Comparison of ENCODE assay signal across 8 cellular contexts in genomic region chr17:40345161-40346034, GRCh38. TPM values are rescaled to one million over a fixed set of nuclear protein-coding genes. Genes with fewer than 3 reads are reported as not detected.
A peak's percentile ranks its signal among the peaks of the same experiment; 100 is the strongest.
DNase-seq lines count a peak whose midpoint lies in the region; ATAC-seq and TF ChIP-seq lines count a peak whose summit lies in the region.

No MANE protein-coding gene starts in this region.

- H3K27me3 Mint-ChIP-seq in CD4-positive, alpha-beta memory T cell: no peaks in the 10 kb centered on the region
- H3K27me3 Mint-ChIP-seq in activated T-helper 1 cell treated with anti-CD3 and anti-CD28 coated beads, Interleukin-12 subunit alpha, Interleukin-12 subunit beta, Interleukin-2, Interleukin-4 antibody, amounts not matched to agents 30 ng/mL and 10 ng/mL and 1 ng/mL, durations not matched to agents 14 hours and 24 hours and 36 hours (ENCODE audit: insufficient read depth): no peaks in the 10 kb centered on the region
- H3K27me3 Mint-ChIP-seq in neural crest cell (ENCODE audit: low read depth): peaks cover 19% of the 10 kb centered on the region

- H3K27me3 ChIP-seq in CD4-positive, alpha-beta memory T cell (ENCODE audit: insufficient read depth, low read length): no peaks in the 10 kb centered on the region
- H3K27me3 ChIP-seq in foreskin keratinocyte: no peaks in the 10 kb centered on the region

- H3K27ac Mint-ChIP-seq in CD4-positive, alpha-beta memory T cell: peak overlapping the region; percentile 89 to 95 (median 94)
- peak overlapping the region; percentile 12 for H3K27ac Mint-ChIP-seq in activated T-helper 1 cell treated with anti-CD3 and anti-CD28 coated beads, Interleukin-12 subunit alpha, Interleukin-12 subunit beta, Interleukin-2, Interleukin-4 antibody, amounts not matched to agents 30 ng/mL and 10 ng/mL and 1 ng/mL, durations not matched to agents 14 hours and 24 hours and 36 hours
- H3K27ac Mint-ChIP-seq in neural crest cell (ENCODE audit: unreplicated experiment): no peak overlapping the region

- TF ChIP-seq CTCF in foreskin keratinocyte (conservative IDR thresholded peaks at IDR 0.05) (no peak), neural crest cell (conservative IDR thresholded peaks at IDR 0.05) (no peak)

- peak overlapping the region; percentile 66 for H3K27ac ChIP-seq in CD4-positive, alpha-beta memory T cell (ENCODE audit: low read depth, low read length)
- H3K27ac ChIP-seq in foreskin keratinocyte: peak overlapping the region; percentile 48

- DNase-seq in CD4-positive, alpha-beta memory T cell: peak in 4 of 5 donors; percentile 29 to 68 (median 38)
- no peak for DNase-seq in Jurkat, Clone E6-1 (ENCODE audit: low read depth, low spot score)
- no peak for DNase-seq in activated T-helper 1 cell treated with anti-CD3 and anti-CD28 coated beads, Interleukin-12 subunit alpha, Interleukin-12 subunit beta, Interleukin-2, Interleukin-4 antibody, amounts not matched to agents 30 ng/mL and 10 ng/mL and 1 ng/mL, durations not matched to agents 14 hours and 24 hours and 36 hours (ENCODE audit: low spot score)
- DNase-seq in foreskin keratinocyte (peak in 1 of 2 donors; percentile 44), neural crest cell (ENCODE audit: low read depth, low spot score) (no peak), NCI-H2107 treated with DMSO at 0.1 percent for 48 hours (lab: John Stamatoyannopoulos, UW; ENCODE audit: unreplicated experiment) (no peak), cortex of kidney (lab: John Stamatoyannopoulos, UW) (no peak)

- intact Hi-C loops in CD4-positive, alpha-beta memory T cell (cut with micrococcal nuclease): loop anchor here (2.0 kb wide), 1 partner anchor 13 kb away; no protein-coding TSS in a partner anchor
- intact Hi-C loops in activated T-helper 1 cell treated with anti-CD3 and anti-CD28 coated beads, Interleukin-12 subunit alpha, Interleukin-12 subunit beta, Interleukin-2, Interleukin-4 antibody, amounts not matched to agents 30 ng/mL and 10 ng/mL and 1 ng/mL, durations not matched to agents 14 hours and 24 hours and 36 hours (cut with micrococcal nuclease): no loop called here

- H3K4me1 ChIP-seq in CD4-positive, alpha-beta memory T cell (ENCODE audit: insufficient read depth, low read length): peaks cover 73% of the 10 kb centered on the region
- peaks cover 34% of the 10 kb centered on the region for H3K4me1 ChIP-seq in foreskin keratinocyte

- CTCF ChIA-PET in CD4-positive, alpha-beta memory T cell (lab: Charles Lee; ENCODE audit: partially characterized antibody): interaction anchor here (0.7 to 3.9 kb wide), 15 partner anchors 9 to 215 kb away, joined by 3 to 21 read pairs (median 5); partner anchors contain the start of gene WIPF2

- peaks cover 6 to 36% of the 10 kb centered on the region in 2 donors for H3K36me3 Mint-ChIP-seq in CD4-positive, alpha-beta memory T cell
- H3K36me3 Mint-ChIP-seq in activated T-helper 1 cell treated with anti-CD3 and anti-CD28 coated beads, Interleukin-12 subunit alpha, Interleukin-12 subunit beta, Interleukin-2, Interleukin-4 antibody, amounts not matched to agents 30 ng/mL and 10 ng/mL and 1 ng/mL, durations not matched to agents 14 hours and 24 hours and 36 hours (ENCODE audit: low read depth): peaks cover 19% of the 10 kb centered on the region
- H3K36me3 Mint-ChIP-seq in neural crest cell (ENCODE audit: low read depth): no peaks in the 10 kb centered on the region

- POLR2A ChIA-PET in CD4-positive, alpha-beta memory T cell (lab: Charles Lee; ENCODE audit: partially characterized antibody): interaction anchor here (0.9 to 29.0 kb wide), 4 partner anchors 10 to 195 kb away, joined by 3 to 1054 read pairs (median 8); partner anchors contain the start of gene RARA

- H3K9me3 ChIP-seq in CD4-positive, alpha-beta memory T cell (ENCODE audit: control insufficient read depth in 1 of 2, low read length in 2 of 2): no peaks in the 10 kb centered on the region

- peaks cover 35 to 89% (median 59%) of the 10 kb centered on the region in 4 donors for H3K4me1 Mint-ChIP-seq in CD4-positive, alpha-beta memory T cell
- H3K4me1 Mint-ChIP-seq in activated T-helper 1 cell treated with anti-CD3 and anti-CD28 coated beads, Interleukin-12 subunit alpha, Interleukin-12 subunit beta, Interleukin-2, Interleukin-4 antibody, amounts not matched to agents 30 ng/mL and 10 ng/mL and 1 ng/mL, durations not matched to agents 14 hours and 24 hours and 36 hours (ENCODE audit: low read depth): peaks cover 44% of the 10 kb centered on the region
- H3K4me1 Mint-ChIP-seq in neural crest cell: peaks cover 80% of the 10 kb centered on the region

- H3K9me3 Mint-ChIP-seq in CD4-positive, alpha-beta memory T cell: no peaks in the 10 kb centered on the region
- H3K9me3 Mint-ChIP-seq in activated T-helper 1 cell treated with anti-CD3 and anti-CD28 coated beads, Interleukin-12 subunit alpha, Interleukin-12 subunit beta, Interleukin-2, Interleukin-4 antibody, amounts not matched to agents 30 ng/mL and 10 ng/mL and 1 ng/mL, durations not matched to agents 14 hours and 24 hours and 36 hours: no peaks in the 10 kb centered on the region
- no peaks in the 10 kb centered on the region for H3K9me3 Mint-ChIP-seq in neural crest cell

- ATAC-seq in foreskin keratinocyte (peak; percentile 5), HG03460 (IDR thresholded peaks at IDR 0.05; ENCODE audit: unreplicated experiment) (no peak)

- H3K4me3 Mint-ChIP-seq in CD4-positive, alpha-beta memory T cell: peak overlapping the region; percentile 65 to 92 (median 76)
- H3K4me3 Mint-ChIP-seq in activated T-helper 1 cell treated with anti-CD3 and anti-CD28 coated beads, Interleukin-12 subunit alpha, Interleukin-12 subunit beta, Interleukin-2, Interleukin-4 antibody, amounts not matched to agents 30 ng/mL and 10 ng/mL and 1 ng/mL, durations not matched to agents 14 hours and 24 hours and 36 hours: peak overlapping the region; percentile 15
- peak overlapping the region; percentile 92 for H3K4me3 Mint-ChIP-seq in neural crest cell

- H3K36me3 ChIP-seq in CD4-positive, alpha-beta memory T cell (ENCODE audit: insufficient read depth, low read length): peaks cover 23% of the 10 kb centered on the region

- H3K4me3 ChIP-seq in CD4-positive, alpha-beta memory T cell (ENCODE audit: low read length in 2 of 2): peak overlapping the region; percentile 27 to 28
- H3K4me3 ChIP-seq in Jurkat, Clone E6-1 (ENCODE audit: low read length): peak overlapping the region; percentile 32

RNA-seq across cellular contexts. Expression of gene GJD3, which starts 19.1 kb away (rescaled TPM):
- not detected for total RNA-seq in CD4-positive, alpha-beta memory T cell
- not detected for polyA plus RNA-seq in CD4-positive, alpha-beta memory T cell
- not detected for polyA plus RNA-seq in Jurkat, Clone E6-1 (2012; ENCODE audit: insufficient read depth, insufficient read length)
- total RNA-seq in activated T-helper 1 cell treated with anti-CD3 and anti-CD28 coated beads, Interleukin-12 subunit alpha, Interleukin-12 subunit beta, Interleukin-2, Interleukin-4 antibody, amounts not matched to agents 30 ng/mL and 10 ng/mL and 1 ng/mL, durations not matched to agents 14 hours and 24 hours and 36 hours: 0.44 and 0.56 TPM in 2 replicates
- total RNA-seq in foreskin keratinocyte (not detected in 2 replicates), neural crest cell (0.34 TPM in 1 of 2 replicates, not detected in the other)
- not detected in 2 replicates for polyA plus RNA-seq in foreskin keratinocyte

RNA-seq across cellular contexts. Expression of gene RARA, which starts 36.4 kb away (rescaled TPM):
- total RNA-seq in CD4-positive, alpha-beta memory T cell: 10 to 100 TPM; 54.1 to 54.5 TPM
- polyA plus RNA-seq in CD4-positive, alpha-beta memory T cell: 10 to 100 TPM in 1 of 2 donors, 1 to 10 TPM in 1; 5.1 to 20.7 TPM
- polyA plus RNA-seq in Jurkat, Clone E6-1 (2012; ENCODE audit: insufficient read depth, insufficient read length): 11.8 TPM
- 19.3 and 19.9 TPM in 2 replicates for total RNA-seq in activated T-helper 1 cell treated with anti-CD3 and anti-CD28 coated beads, Interleukin-12 subunit alpha, Interleukin-12 subunit beta, Interleukin-2, Interleukin-4 antibody, amounts not matched to agents 30 ng/mL and 10 ng/mL and 1 ng/mL, durations not matched to agents 14 hours and 24 hours and 36 hours
- total RNA-seq in foreskin keratinocyte (26.4 and 28.4 TPM in 2 replicates), neural crest cell (22.3 and 25.9 TPM in 2 replicates)
- polyA plus RNA-seq in foreskin keratinocyte: 21.6 and 22.4 TPM in 2 replicates

RNA-seq across cellular contexts. Expression of gene CDC6, which starts 57.7 kb away (rescaled TPM):
- total RNA-seq in CD4-positive, alpha-beta memory T cell: 1 to 10 TPM in 1 of 2 experiments, under 1 TPM in 1; 0.72 to 2.1 TPM
- polyA plus RNA-seq in CD4-positive, alpha-beta memory T cell: under 1 TPM; 0.61 to 0.87 TPM
- 105 TPM for polyA plus RNA-seq in Jurkat, Clone E6-1 (2012; ENCODE audit: insufficient read depth, insufficient read length)
- 130 and 135 TPM in 2 replicates for total RNA-seq in activated T-helper 1 cell treated with anti-CD3 and anti-CD28 coated beads, Interleukin-12 subunit alpha, Interleukin-12 subunit beta, Interleukin-2, Interleukin-4 antibody, amounts not matched to agents 30 ng/mL and 10 ng/mL and 1 ng/mL, durations not matched to agents 14 hours and 24 hours and 36 hours
- total RNA-seq in foreskin keratinocyte (60.7 and 68.9 TPM in 2 replicates), neural crest cell (94.5 and 104 TPM in 2 replicates)
- 31.9 and 41.0 TPM in 2 replicates for polyA plus RNA-seq in foreskin keratinocyte

Comparison
In these comparisons a context has a peak if more than half of its experiments do, and no peak if none do; other contexts are left out.
1. DNase-seq: peak in CD4-positive, alpha-beta memory T cell (4 of 5); none in Jurkat, Clone E6-1 (single experiment), activated T-helper 1 cell treated with anti-CD3 and anti-CD28 coated beads, Interleukin-12 subunit alpha, Interleukin-12 subunit beta, Interleukin-2, Interleukin-4 antibody, amounts not matched to agents 30 ng/mL and 10 ng/mL and 1 ng/mL, durations not matched to agents 14 hours and 24 hours and 36 hours (single experiment), neural crest cell (single experiment), NCI-H2107 treated with DMSO at 0.1 percent for 48 hours (single experiment) and cortex of kidney (single experiment).
2. H3K4me3 Mint-ChIP-seq: peak in every context shown above with its lines; median percentile 92 in neural crest cell; 76 in CD4-positive, alpha-beta memory T cell; 15 in activated T-helper 1 cell treated with anti-CD3 and anti-CD28 coated beads, Interleukin-12 subunit alpha, Interleukin-12 subunit beta, Interleukin-2, Interleukin-4 antibody, amounts not matched to agents 30 ng/mL and 10 ng/mL and 1 ng/mL, durations not matched to agents 14 hours and 24 hours and 36 hours.
3. RNA of gene CDC6, which starts 57.7 kb away (total RNA-seq): 130 to 135 TPM in activated T-helper 1 cell treated with anti-CD3 and anti-CD28 coated beads, Interleukin-12 subunit alpha, Interleukin-12 subunit beta, Interleukin-2, Interleukin-4 antibody, amounts not matched to agents 30 ng/mL and 10 ng/mL and 1 ng/mL, durations not matched to agents 14 hours and 24 hours and 36 hours, 94.5 to 104 TPM in neural crest cell and 60.7 to 68.9 TPM in foreskin keratinocyte; 0.72 to 2.1 TPM in CD4-positive, alpha-beta memory T cell; every median in the first group is over 10 times any median in the second.